In genomic region chr11:68213135-68213515, GRCh38 we compare ENCODE assay signal across 8 cellular contexts. TPM values are rescaled to one million over a fixed set of nuclear protein-coding genes. Genes with fewer than 3 reads are reported as not detected.
DNase-seq lines count a peak whose midpoint lies in the region; ATAC-seq and TF ChIP-seq lines count a peak whose summit lies in the region.

Gene KMT5B (minus strand): TSS chr11:68213296. CDS start chr11:68190076, 23,220 bp downstream.

- H3K9me3 ChIP-seq in Peyer's patch (no peaks in the 10 kb centered on the region), hepatocyte (ENCODE audit: low read depth) (no peaks in the 10 kb centered on the region), sigmoid colon (no peaks in the 10 kb centered on the region)

- H3K4me2 ChIP-seq in hepatocyte, result peak within 1 kb of the TSS; percentile 100

- WGBS in hepatocyte (ENCODE audit: low lambda C conversion rate, missing lambda C conversion rate), result no CpG with 5 or more reads among the region's 60 CpGs
- 1% methylated on average over 60 of the region's 60 CpGs for WGBS in sigmoid colon, 2 donors

- DNase-seq in G401 (ENCODE audit: low spot score) (no peak), Peyer's patch (peak; percentile 26 to 77 (median 70)), hepatocyte (ENCODE audit: low spot score) (peak; percentile 81), sigmoid colon (no peak), GM19240 (ENCODE audit: insufficient read length, low spot score) (no peak), NCI-H774 (lab: John Stamatoyannopoulos, UW) (no peak)

- H3K27me3 ChIP-seq in Peyer's patch, result no peaks in the 10 kb centered on the region
- H3K27me3 ChIP-seq in hepatocyte, result no peaks in the 10 kb centered on the region
- no peaks in the 10 kb centered on the region for H3K27me3 ChIP-seq in sigmoid colon

- TF ChIP-seq EP300 in sigmoid colon (IDR thresholded peaks at IDR 0.05), result no peak

- in situ Hi-C loops in G401 (cut with HindIII; ENCODE audit: low sequenced_read_pairs), result no loop called here

- TF ChIP-seq CTCF in Peyer's patch (IDR thresholded peaks at IDR 0.05) (no peak), hepatocyte (IDR thresholded peaks at IDR 0.05; ENCODE audit: poor library complexity) (no peak), sigmoid colon (IDR thresholded peaks at IDR 0.05) (no peak)

- H3K4me1 ChIP-seq in Peyer's patch (peaks cover 5 to 68% (median 12%) of the 10 kb centered on the region in 4 donors), hepatocyte (ENCODE audit: insufficient read depth) (peaks cover 25% of the 10 kb centered on the region), sigmoid colon (peaks cover 0 to 46% (median 45%) of the 10 kb centered on the region in 4 donors)

- no peak for TF ChIP-seq POLR2A in Peyer's patch (IDR thresholded peaks at IDR 0.05)
- TF ChIP-seq POLR2A in sigmoid colon (IDR thresholded peaks at IDR 0.05), result no peak

- peaks cover 43% of the 10 kb centered on the region for H4K20me1 ChIP-seq in hepatocyte (ENCODE audit: insufficient read depth, poor library complexity, severe bottlenecking)

- peak within 1 kb of the TSS; percentile 98 for H2AFZ ChIP-seq in hepatocyte

- peak within 1 kb of the TSS; percentile 81 to 98 (median 94) for H3K4me3 ChIP-seq in Peyer's patch
- H3K4me3 ChIP-seq in hepatocyte, result peak within 1 kb of the TSS; percentile 99
- H3K4me3 ChIP-seq in sigmoid colon, result peak within 1 kb of the TSS; percentile 73 to 94 (median 86)

- intact Hi-C loops in sigmoid colon (cut with DNase I), result loop anchor here (2.0 to 5.0 kb wide), 3 partner anchors 96 to 172 kb away; no protein-coding TSS in a partner anchor

- H3K27ac ChIP-seq in Peyer's patch (peak within 1 kb of the TSS; percentile 99 to 100 (median 100)), angular gyrus (ENCODE audit: low read depth, low read length) (peak within 1 kb of the TSS; percentile 95), hepatocyte (peak within 1 kb of the TSS; percentile 100), sigmoid colon (peak within 1 kb of the TSS; percentile 97 to 99 (median 98))

- peak; percentile 31 for ATAC-seq in HG02642 (IDR thresholded peaks at IDR 0.05; ENCODE audit: poor library complexity, unreplicated experiment)

- H3K36me3 ChIP-seq in Peyer's patch (no peaks in the 10 kb centered on the region), hepatocyte (replicated peaks; ENCODE audit: insufficient read depth, low read depth) (no peaks in the 10 kb centered on the region), sigmoid colon (no peaks in the 10 kb centered on the region)

- no peaks in the 10 kb centered on the region for H3K9me2 ChIP-seq in hepatocyte (replicated peaks; ENCODE audit: insufficient read depth)

- peaks cover 41% of the 10 kb centered on the region for H3K79me2 ChIP-seq in hepatocyte

RNA-seq across cellular contexts. Expression of gene KMT5B, which starts in this region (rescaled TPM):
- 5.6 and 11.4 TPM in 2 replicates for total RNA-seq in G401 (2014; rRNA removed; shearing (Covaris generic))
- total RNA-seq in Peyer's patch, result 10 to 100 TPM; 55.3 to 74.8 (median 60.3) TPM
- 36.0 TPM in 2 replicates for total RNA-seq in hepatocyte
- 26.9 and 29.9 TPM in 2 replicates for polyA plus RNA-seq in hepatocyte
- total RNA-seq in sigmoid colon, result 10 to 100 TPM; 38.7 to 45.7 (median 39.1) TPM
- polyA plus RNA-seq in sigmoid colon, result 10 to 100 TPM; 20.8 to 21.4 (median 21.0) TPM

Comparison
In these comparisons a context has a peak if more than half of its experiments do, and no peak if none do; other contexts are left out.
1. DNase-seq: peak in Peyer's patch (3 of 3) and hepatocyte (single experiment); none in G401 (single experiment), sigmoid colon (single experiment), GM19240 (single experiment) and NCI-H774 (single experiment).
2. Peak in every context shown above with its lines, with median percentiles within 50 percentile points of each other: H3K27ac ChIP-seq and H3K4me3 ChIP-seq.